Comparison of ENCODE assay signal across 16 cellular contexts in genomic region chr2:67954125-67954748, GRCh38.
A peak's percentile ranks its signal among the peaks of the same experiment; 100 is the strongest.
DNase-seq lines count a peak whose midpoint lies in the region; ATAC-seq and TF ChIP-seq lines count a peak whose summit lies in the region.
"Had no signal": no experiment of that assay in that cellular context is flagged by ENCODE, and none has a peak within 500 bp of the region (broad histone marks: within the 10 kb centered on the region; RNA-seq: fewer than 3 reads in every experiment).

No MANE protein-coding gene starts in this region.

- H3K4me3 ChIP-seq in RWPE2 (ENCODE audit: severe bottlenecking) (no peak overlapping the region), lung (no peak overlapping the region)
- H3K4me3 ChIP-seq: GM12878, heart right ventricle had no signal

- DNase-seq in DMS153 (lab: John Stamatoyannopoulos, UW): peak; percentile 100
- DNase-seq in NCI-H187 treated with DMSO at 0.1 percent for 48 hours (lab: John Stamatoyannopoulos, UW): peak; percentile 83
- no peak for DNase-seq in RWPE2 (ENCODE audit: low spot score)
- peak; percentile 46 for DNase-seq in lung (ENCODE audit: low spot score)
- DNase-seq: activated CD4-positive, alpha-beta T cell treated with anti-CD3 and anti-CD28 coated beads, Interleukin-2, amount 50 U/mL, for 4 hours; heart right ventricle; MV-4-11; stimulated activated naive B cell treated with anti-CD40 and anti-IgM and Interleukin-4, amounts not matched to agents 10 μg/mL and 1 μg/mL and 100 μg/mL, for 72 hours; T-helper 17 cell had no signal

- no peaks in the 10 kb centered on the region for H3K27me3 ChIP-seq in RWPE2 (ENCODE audit: insufficient read depth, poor library complexity, severe bottlenecking)
- no peaks in the 10 kb centered on the region for H3K27me3 ChIP-seq in lung (ENCODE audit: control insufficient read depth, insufficient read depth)

- peaks cover 15% of the 10 kb centered on the region for H3K4me1 ChIP-seq in RWPE2 (ENCODE audit: insufficient read depth, poor library complexity, severe bottlenecking)
- H3K4me1 ChIP-seq in lung (ENCODE audit: control insufficient read depth in 2 of 2, insufficient read depth in 2 of 2, low read length in 2 of 2): peaks cover 0 to 6% of the 10 kb centered on the region in 2 donors
- H3K4me1 ChIP-seq: parathyroid adenoma had no signal

- no peaks in the 10 kb centered on the region for H3K9me3 ChIP-seq in RWPE2 (ENCODE audit: severe bottlenecking)
- no peaks in the 10 kb centered on the region for H3K9me3 ChIP-seq in lung (ENCODE audit: control insufficient read depth in 2 of 2, insufficient read depth in 1 of 2, low read length in 1 of 2)

- H3K36me3 ChIP-seq in RWPE2 (ENCODE audit: low read depth) (no peaks in the 10 kb centered on the region), lung (ENCODE audit: control insufficient read depth in 2 of 2, insufficient read depth in 2 of 2, low read length in 2 of 2) (no peaks in the 10 kb centered on the region)
- H3K36me3 ChIP-seq: heart right ventricle had no signal

- H3K27ac ChIP-seq in RWPE2 (ENCODE audit: poor library complexity, severe bottlenecking) (no peak overlapping the region), lung (ENCODE audit: low read depth in 1 of 2, low read length in 1 of 2) (peak overlapping the region in 1 of 2 donors; percentile 50)
- H3K27ac ChIP-seq: heart right ventricle, parathyroid adenoma had no signal

- TF ChIP-seq CTCF in RWPE2 (IDR thresholded peaks at IDR 0.05; ENCODE audit: poor library complexity, severe bottlenecking): no peak
- no peak for TF ChIP-seq CTCF in lung (IDR thresholded peaks at IDR 0.05; ENCODE audit: control extremely low read depth, extremely low read depth)

- 49 to 68% methylated on average over 6 of the region's 6 CpGs for WGBS in lung, 2 donors

- ATAC-seq in RWPE2 (ENCODE audit: low read depth) (peak; percentile 42), lung (ENCODE audit: insufficient read depth, low FRiP score) (no peak), HG02678 (IDR thresholded peaks at IDR 0.05; ENCODE audit: unreplicated experiment) (no peak), GM18868 (IDR thresholded peaks at IDR 0.05; ENCODE audit: unreplicated experiment) (no peak), GM21390 (IDR thresholded peaks at IDR 0.05; ENCODE audit: unreplicated experiment) (no peak), GM19452 (IDR thresholded peaks at IDR 0.05; ENCODE audit: unreplicated experiment) (no peak)
- ATAC-seq: activated T-helper 17 cell treated with anti-CD3 and anti-CD28 coated beads, Interleukin-2, amount 50 U/mL, for 72 hours; GM12878; stimulated activated naive B cell treated with anti-CD40 and anti-IgM and Interleukin-4, amounts not matched to agents 10 μg/mL and 1 μg/mL and 100 μg/mL, for 72 hours; T-helper 17 cell had no signal
